Comparison of ENCODE assay signal across 8 cellular contexts in genomic region chr6:100881707-100882040, GRCh38. TPM values are rescaled to one million over a fixed set of nuclear protein-coding genes. Genes with fewer than 3 reads are reported as not detected.
A peak's percentile ranks its signal among the peaks of the same experiment; 100 is the strongest.
DNase-seq lines count a peak whose midpoint lies in the region; ATAC-seq, FAIRE-seq and TF ChIP-seq lines count a peak whose summit lies in the region.

No MANE protein-coding gene starts in this region.

- H3K27me3 Mint-ChIP-seq in endodermal cell (ENCODE audit: insufficient read depth) (peaks cover 2% of the 10 kb centered on the region), nephron (ENCODE audit: low read depth) (no peaks in the 10 kb centered on the region)

- H3K27ac Mint-ChIP-seq in endodermal cell (peak overlapping the region; percentile 88), nephron (peak overlapping the region; percentile 52 to 95 (median 78))

- intact Hi-C loops in PC-9 (cut with micrococcal nuclease; ENCODE audit: unreplicated experiment), result no loop called here

- H3K36me3 Mint-ChIP-seq in endodermal cell (ENCODE audit: low read depth), result peaks cover 2% of the 10 kb centered on the region
- H3K36me3 Mint-ChIP-seq in nephron (ENCODE audit: low read depth), result no peaks in the 10 kb centered on the region

- 29 to 31% methylated on average over 4 to 6 of the region's 6 CpGs for WGBS in endodermal cell (ENCODE audit: insufficient coverage in 1 of 2, insufficient read length in 1 of 2), 2 experiments

- POLR2A ChIA-PET in PC-9 (lab: Charles Lee; ENCODE audit: unreplicated experiment), result no interaction called here

- DNase-seq in PC-9, result no peak
- no peak for DNase-seq in endodermal cell
- DNase-seq in effector CD4-positive, alpha-beta T cell, result no peak
- DNase-seq in GM19239 (ENCODE audit: insufficient read length, low spot score), result no peak

- H3K4me3 ChIP-seq in PC-9 (peak overlapping the region; percentile 72), endodermal cell (ENCODE audit: low read length) (peak overlapping the region; percentile 91)

- H3K4me1 Mint-ChIP-seq in endodermal cell (peaks cover 43% of the 10 kb centered on the region), nephron (peaks cover 18% of the 10 kb centered on the region)

- TF ChIP-seq CTCF in C4-2B (conservative IDR thresholded peaks at IDR 0.05) (no peak), PC-9 (conservative IDR thresholded peaks at IDR 0.05) (no peak), endodermal cell (conservative IDR thresholded peaks at IDR 0.05) (no peak), nephron (IDR thresholded peaks at IDR 0.05; ENCODE audit: unreplicated experiment in 3 of 3) (no peak)

- FAIRE-seq in GM19239 (lab: Jason Lieb, UNC), result no peak

- H3K27me3 ChIP-seq in PC-9 (ENCODE audit: insufficient read depth, low read depth) (no peaks in the 10 kb centered on the region), endodermal cell (ENCODE audit: control insufficient read depth, insufficient read depth, low read length, poor library complexity, severe bottlenecking) (no peaks in the 10 kb centered on the region)

- CTCF ChIA-PET in PC-9 (lab: Charles Lee), result no interaction called here

- H3K9ac ChIP-seq in endodermal cell (ENCODE audit: extremely low read depth, low read length, poor library complexity, severe bottlenecking), result peak overlapping the region; percentile 48

- peak overlapping the region; percentile 97 for H3K4me3 Mint-ChIP-seq in endodermal cell
- peak overlapping the region; percentile 99 to 100 (median 100) for H3K4me3 Mint-ChIP-seq in nephron

- H3K36me3 ChIP-seq in PC-9 (ENCODE audit: low read depth) (no peaks in the 10 kb centered on the region), endodermal cell (ENCODE audit: control insufficient read depth, insufficient read depth, low read length) (no peaks in the 10 kb centered on the region)

- no peaks in the 10 kb centered on the region; the same call in 1 of the 2 replicates for H3F3A ChIP-seq in PC-9 (ENCODE audit: insufficient read depth, low read depth)

- H3K9me3 ChIP-seq in PC-9 (ENCODE audit: insufficient read depth, low read depth) (no peaks in the 10 kb centered on the region), endodermal cell (ENCODE audit: control insufficient read depth, low read length) (no peaks in the 10 kb centered on the region)

- H3K9me2 ChIP-seq in PC-9 (ENCODE audit: insufficient read depth), result no peaks in the 10 kb centered on the region

- H4K20me1 ChIP-seq in PC-9 (ENCODE audit: insufficient read depth), result no peaks in the 10 kb centered on the region

- BruUV-seq in PC-9 (replicated peaks; lab: Mats Ljungman, UMichigan), result no TSS peak

- ATAC-seq in GM21515 (IDR thresholded peaks at IDR 0.05; ENCODE audit: unreplicated experiment) (peak; percentile 20), HG03095 (IDR thresholded peaks at IDR 0.05; ENCODE audit: unreplicated experiment) (no peak)

- peak overlapping the region; percentile 98 for H2AFZ ChIP-seq in PC-9

- H3K4me1 ChIP-seq in PC-9 (replicated peaks; ENCODE audit: insufficient read depth) (peaks cover 25% of the 10 kb centered on the region), endodermal cell (ENCODE audit: control insufficient read depth, insufficient read depth, low read length) (peaks cover 7% of the 10 kb centered on the region)

- H3K4me2 ChIP-seq in PC-9, result peak overlapping the region; percentile 81

- H3K9me3 Mint-ChIP-seq in endodermal cell, result no peaks in the 10 kb centered on the region
- H3K9me3 Mint-ChIP-seq in nephron, result no peaks in the 10 kb centered on the region

- H3K79me2 ChIP-seq in PC-9 (ENCODE audit: low read depth), result peaks cover 51% of the 10 kb centered on the region

- peak overlapping the region; percentile 88 for H3K27ac ChIP-seq in C4-2B
- H3K27ac ChIP-seq in PC-9, result peak overlapping the region; percentile 79
- no peak overlapping the region for H3K27ac ChIP-seq in endodermal cell (ENCODE audit: low read depth, low read length)

RNA-seq across cellular contexts. Expression of gene ASCC3, which starts 0.5 kb away (rescaled TPM):
- total RNA-seq in PC-9 (2021) (22.3 and 29.4 TPM in 2 replicates), endodermal cell (10 to 100 TPM; 40.0 to 41.1 TPM)
- 31.0 TPM for polyA plus RNA-seq in endodermal cell (2013, experiment 1 of 2)
- 29.4 TPM for polyA plus RNA-seq in endodermal cell (2013, experiment 2 of 2)
